Comparison of ENCODE assay signal across 4 cellular contexts in the genomic region with DNA sequence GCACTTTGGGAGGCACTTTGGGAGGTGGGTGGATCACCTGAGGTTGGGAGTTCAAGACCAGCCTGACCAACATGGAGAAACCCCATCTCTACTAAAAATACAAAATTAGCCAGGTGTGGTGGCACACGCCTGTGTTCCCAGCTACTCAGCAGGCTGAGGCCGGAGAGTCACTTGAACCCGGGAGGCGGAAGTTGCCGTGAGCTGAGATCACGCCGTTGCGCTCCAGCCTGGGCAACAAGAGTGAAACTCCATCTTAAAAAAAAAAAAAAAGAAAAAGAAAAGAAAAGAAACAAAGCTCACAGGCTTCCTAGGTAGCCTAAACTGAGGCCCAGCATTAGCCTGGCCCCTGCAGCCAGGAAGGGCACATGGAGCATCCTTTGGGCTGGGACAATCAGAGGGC. TPM values are rescaled to one million over a fixed set of nuclear protein-coding genes. Genes with fewer than 3 reads are reported as not detected.
"Had no signal": no experiment of that assay in that cellular context is flagged by ENCODE, and none has a peak within 500 bp of the region (broad histone marks: within the 10 kb centered on the region; RNA-seq: fewer than 3 reads in every experiment).

No MANE protein-coding gene starts in this region.

RNA-seq across cellular contexts. Expression of a gene that starts 8.1 kb away (rescaled TPM):
- total RNA-seq: SJSA1 had no signal

RNA-seq across cellular contexts. Expression of a gene that starts 53.1 kb away (rescaled TPM):
- total RNA-seq: natural killer cell treated with Interleukin-12 subunit alpha and Interleukin-12 subunit beta and Interleukin-15 and Interleukin-18, amount 100 ng/mL, for 72 hours; osteocyte; SJSA1; temporal lobe had no signal
